In genomic region chr4:74444891-74445642, GRCh38 we compare ENCODE assay signal across 8 cellular contexts. TPM values are rescaled to one million over a fixed set of nuclear protein-coding genes. Genes with fewer than 3 reads are reported as not detected.
A peak's percentile ranks its signal among the peaks of the same experiment; 100 is the strongest.
DNase-seq lines count a peak whose midpoint lies in the region; ATAC-seq and TF ChIP-seq lines count a peak whose summit lies in the region.

TSS of gene AREG (plus strand) at chr4:74445136. CDS start at chr4:74445346, 210 bp downstream.

- H3K27ac ChIP-seq in esophagus squamous epithelium, result peak within 1 kb of the TSS; percentile 91 to 94 (median 92)

- peaks cover 0 to 6% (median 3%) of the 10 kb centered on the region in 3 donors for H3K36me3 Mint-ChIP-seq in naive thymus-derived CD8-positive, alpha-beta T cell
- H3K36me3 Mint-ChIP-seq in stimulated activated naive B cell treated with anti-CD40 and anti-IgM and Interleukin-4, amounts not matched to agents 10 μg/mL and 1 μg/mL and 100 μg/mL, for 72 hours, result peaks cover 0 to 9% of the 10 kb centered on the region in 2 donors

- POLR2A ChIA-PET in naive thymus-derived CD8-positive, alpha-beta T cell (lab: Charles Lee), result interaction anchor here (0.9 to 1.3 kb wide), 5 partner anchors 16 to 67 kb away, joined by 3 to 11 read pairs (median 3); no protein-coding TSS in a partner anchor

- intact Hi-C loops in esophagus squamous epithelium (cut with DNase I), result loop anchor here (10.0 kb wide), 1 partner anchor 70 kb away; no protein-coding TSS in a partner anchor

- no peaks in the 10 kb centered on the region for H3K9me3 ChIP-seq in NT2/D1 (ENCODE audit: insufficient read depth, low read length)
- H3K9me3 ChIP-seq in esophagus squamous epithelium, result no peaks in the 10 kb centered on the region

- peaks cover 4 to 15% (median 10%) of the 10 kb centered on the region in 4 donors for H3K4me1 Mint-ChIP-seq in naive thymus-derived CD8-positive, alpha-beta T cell
- no peaks in the 10 kb centered on the region for H3K4me1 Mint-ChIP-seq in stimulated activated naive B cell treated with anti-CD40 and anti-IgM and Interleukin-4, amounts not matched to agents 10 μg/mL and 1 μg/mL and 100 μg/mL, for 72 hours

- DNase-seq in AG09309 (ENCODE audit: low read depth), result no peak
- DNase-seq in NT2/D1 (ENCODE audit: low read depth, low spot score), result peak; percentile 25
- peak; percentile 96 for DNase-seq in activated T-cell treated with anti-CD3 and anti-CD28 coated beads for 4 hours
- DNase-seq in esophagus squamous epithelium (lab: John Stamatoyannopoulos, UW), result peak; percentile 43
- DNase-seq in naive thymus-derived CD8-positive, alpha-beta T cell, result peak; percentile 84 to 96 (median 94)
- DNase-seq in stimulated activated naive B cell treated with anti-CD40 and anti-IgM and Interleukin-4, amounts not matched to agents 10 μg/mL and 1 μg/mL and 100 μg/mL, for 72 hours, result peak; percentile 88

- TF ChIP-seq CTCF in AG09309 (IDR thresholded peaks at IDR 0.05; ENCODE audit: control insufficient read depth, insufficient read depth, low read depth, low read length, missing control alignments) (peak; percentile 72), esophagus squamous epithelium (IDR thresholded peaks at IDR 0.05) (peak in 5 of 6 experiments; percentile 41 to 67 (median 55))

- ATAC-seq in GM18870 (IDR thresholded peaks at IDR 0.05; ENCODE audit: unreplicated experiment) (peak; percentile 74), HG03108 (IDR thresholded peaks at IDR 0.05; ENCODE audit: unreplicated experiment) (peak; percentile 81)
- peak; percentile 93 to 95 for ATAC-seq in naive thymus-derived CD8-positive, alpha-beta T cell
- ATAC-seq in stimulated activated naive B cell treated with anti-CD40 and anti-IgM and Interleukin-4, amounts not matched to agents 10 μg/mL and 1 μg/mL and 100 μg/mL, for 72 hours (replicated peaks), result peak; percentile 90 to 95

- H3K9ac ChIP-seq in NT2/D1 (ENCODE audit: insufficient read length, low read depth), result no peak within 1 kb of the TSS

- no peaks in the 10 kb centered on the region for H3K4me1 ChIP-seq in NT2/D1 (ENCODE audit: insufficient read depth, insufficient read length)
- peaks cover 3 to 44% (median 4%) of the 10 kb centered on the region in 3 donors for H3K4me1 ChIP-seq in esophagus squamous epithelium

- peaks cover 30% of the 10 kb centered on the region for H3K27me3 ChIP-seq in NT2/D1 (ENCODE audit: insufficient read depth, insufficient read length)
- H3K27me3 ChIP-seq in esophagus squamous epithelium, result no peaks in the 10 kb centered on the region

- peak within 1 kb of the TSS; percentile 86 to 99 (median 96) for H3K27ac Mint-ChIP-seq in naive thymus-derived CD8-positive, alpha-beta T cell
- peak within 1 kb of the TSS; percentile 96 for H3K27ac Mint-ChIP-seq in stimulated activated naive B cell treated with anti-CD40 and anti-IgM and Interleukin-4, amounts not matched to agents 10 μg/mL and 1 μg/mL and 100 μg/mL, for 72 hours

- TF ChIP-seq POLR2A in esophagus squamous epithelium (IDR thresholded peaks at IDR 0.05), result peak; percentile 12 to 96 (median 78)

- H3K36me3 ChIP-seq in NT2/D1 (ENCODE audit: insufficient read depth, insufficient read length, low read length), result no peaks in the 10 kb centered on the region
- no peaks in the 10 kb centered on the region for H3K36me3 ChIP-seq in esophagus squamous epithelium

- peak within 1 kb of the TSS; percentile 88 to 98 (median 93) for H3K4me3 Mint-ChIP-seq in naive thymus-derived CD8-positive, alpha-beta T cell
- H3K4me3 Mint-ChIP-seq in stimulated activated naive B cell treated with anti-CD40 and anti-IgM and Interleukin-4, amounts not matched to agents 10 μg/mL and 1 μg/mL and 100 μg/mL, for 72 hours, result peak within 1 kb of the TSS; percentile 96 to 99

- H3K27me3 Mint-ChIP-seq in naive thymus-derived CD8-positive, alpha-beta T cell, result peaks cover 0 to 4% (median 2%) of the 10 kb centered on the region in 5 donors
- no peaks in the 10 kb centered on the region for H3K27me3 Mint-ChIP-seq in stimulated activated naive B cell treated with anti-CD40 and anti-IgM and Interleukin-4, amounts not matched to agents 10 μg/mL and 1 μg/mL and 100 μg/mL, for 72 hours

- H3K4me3 ChIP-seq in AG09309 (ENCODE audit: control insufficient read depth, low read depth, low read length), result peak within 1 kb of the TSS; percentile 69
- H3K4me3 ChIP-seq in NT2/D1 (ENCODE audit: insufficient read length, low read depth), result peak within 1 kb of the TSS; percentile 42
- H3K4me3 ChIP-seq in esophagus squamous epithelium, result peak within 1 kb of the TSS; percentile 52 to 80 (median 68)

- H3K9me3 Mint-ChIP-seq in naive thymus-derived CD8-positive, alpha-beta T cell, result no peaks in the 10 kb centered on the region
- H3K9me3 Mint-ChIP-seq in stimulated activated naive B cell treated with anti-CD40 and anti-IgM and Interleukin-4, amounts not matched to agents 10 μg/mL and 1 μg/mL and 100 μg/mL, for 72 hours, result no peaks in the 10 kb centered on the region

- 0 to 2% methylated on average over 13 to 14 of the region's 64 CpGs for WGBS in esophagus squamous epithelium, 2 donors

RNA-seq across cellular contexts. Expression of gene AREG, which starts in this region (rescaled TPM):
- 10 to 100 TPM; 16.6 to 51.4 (median 36.3) TPM for total RNA-seq in esophagus squamous epithelium
- total RNA-seq in naive thymus-derived CD8-positive, alpha-beta T cell, result under 1 TPM; 0.47 to 0.52 TPM
- polyA plus RNA-seq in naive thymus-derived CD8-positive, alpha-beta T cell, result 1 to 10 TPM in 2 of 3 donors, under 1 TPM in 1; 0.98 to 9.0 (median 2.2) TPM

Comparison
In these comparisons a context has a peak if more than half of its experiments do, and no peak if none do; other contexts are left out.
1. RNA of gene AREG (total RNA-seq): 16.6 to 51.4 TPM in esophagus squamous epithelium; 0.47 to 0.52 TPM in naive thymus-derived CD8-positive, alpha-beta T cell; every median in the first group is over 10 times any median in the second.
2. Peak in every context shown above with its lines, with median percentiles within 50 percentile points of each other: H3K4me3 ChIP-seq and ATAC-seq.